8 cellular contexts compared by ENCODE assay signal in the genomic region with DNA sequence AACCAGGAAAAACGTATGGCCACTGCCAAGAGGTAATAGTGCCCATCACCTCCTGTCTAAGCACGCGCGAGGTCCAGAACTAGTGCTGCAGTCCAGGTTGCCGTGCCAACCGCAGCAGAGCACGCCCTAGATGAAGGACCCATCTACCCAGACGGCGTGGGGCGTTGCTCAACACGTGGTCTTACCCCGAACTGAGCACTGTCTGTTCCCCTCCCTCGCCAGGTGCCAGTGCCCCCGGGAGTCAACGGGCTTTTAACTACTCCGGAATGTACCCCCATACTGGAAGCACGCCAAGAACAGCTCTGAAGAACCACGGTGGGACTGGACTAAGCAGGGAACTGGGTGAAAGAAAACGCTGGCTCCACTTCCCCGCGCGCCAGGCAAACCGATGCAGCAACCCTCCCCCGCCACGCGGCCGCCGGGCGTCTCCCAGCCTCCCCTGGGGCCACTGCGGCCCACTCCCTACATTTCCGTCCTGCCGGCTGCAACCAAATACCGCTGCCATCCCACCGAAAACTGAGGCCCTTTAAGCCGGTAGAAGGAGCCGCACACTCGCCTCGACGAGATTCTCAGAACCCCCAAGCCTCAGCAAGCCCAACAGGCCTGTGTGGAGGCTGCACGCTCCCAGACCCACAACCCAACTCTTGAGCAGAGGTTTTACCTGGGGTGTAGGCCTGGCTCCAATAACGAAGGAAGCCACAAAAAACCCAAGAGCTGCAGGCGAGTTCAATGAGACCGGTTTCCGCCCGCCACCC. TPM values are rescaled to one million over a fixed set of nuclear protein-coding genes. Genes with fewer than 3 reads are reported as not detected.
DNase-seq lines count a peak whose midpoint lies in the region; ATAC-seq and TF ChIP-seq lines count a peak whose summit lies in the region.

A gene (minus strand): TSS at position 734 of the 755 bp plus-strand sequence. CDS start 812 bp downstream, outside the sequence.

- peak within 1 kb of the TSS; percentile 98 to 100 for H3K18ac ChIP-seq in mesenchymal stem cell (ENCODE audit: low read depth in 1 of 2, low read length in 2 of 2)

- peak within 1 kb of the TSS; percentile 84 for H2AK5ac ChIP-seq in mesenchymal stem cell (ENCODE audit: low read length, severe bottlenecking)

- peaks cover 52% of the 10 kb centered on the region for H4K20me1 ChIP-seq in DND-41 (ENCODE audit: insufficient read depth, low read length)

- H3K36me3 ChIP-seq in DND-41 (ENCODE audit: insufficient read depth, low read length): peaks cover 53% of the 10 kb centered on the region
- H3K36me3 ChIP-seq in mesenchymal stem cell (ENCODE audit: control insufficient read depth in 1 of 2, insufficient read depth in 2 of 2, low read depth in 1 of 2, low read length in 2 of 2): peaks cover 7 to 46% of the 10 kb centered on the region in 2 experiments

- H3K79me1 ChIP-seq in mesenchymal stem cell (replicated peaks; ENCODE audit: low read length, poor library complexity, severe bottlenecking): peaks cover 10% of the 10 kb centered on the region

- H3K23ac ChIP-seq in mesenchymal stem cell (ENCODE audit: low read length in 2 of 2): peak within 1 kb of the TSS; percentile 37 to 100

- H3K27me3 ChIP-seq in DND-41 (ENCODE audit: insufficient read depth, low read length, poor library complexity): no peaks in the 10 kb centered on the region
- no peaks in the 10 kb centered on the region for H3K27me3 ChIP-seq in mesenchymal stem cell (ENCODE audit: control insufficient read depth in 1 of 2, insufficient read depth in 1 of 2, low read length in 2 of 2)

- peak within 1 kb of the TSS; percentile 100 for H2BK5ac ChIP-seq in mesenchymal stem cell (ENCODE audit: low read depth, low read length, poor library complexity, severe bottlenecking)

- ATAC-seq in DND-41 (ENCODE audit: insufficient read depth, low read depth) (peak; percentile 20), HG02571 (IDR thresholded peaks at IDR 0.05; ENCODE audit: unreplicated experiment) (peak; percentile 19), GM19328 (IDR thresholded peaks at IDR 0.05; ENCODE audit: unreplicated experiment) (no peak)

- peak within 1 kb of the TSS; percentile 100 for H2BK120ac ChIP-seq in mesenchymal stem cell (ENCODE audit: low read depth, low read length)

- H2BK15ac ChIP-seq in mesenchymal stem cell (ENCODE audit: low read depth, poor library complexity, severe bottlenecking): peak within 1 kb of the TSS; percentile 99

- H3K27ac ChIP-seq in DND-41 (ENCODE audit: low read length) (peak within 1 kb of the TSS; percentile 100), mesenchymal stem cell (ENCODE audit: low read length, poor library complexity, severe bottlenecking) (peak within 1 kb of the TSS; percentile 98)

- TF ChIP-seq CTCF in DND-41 (IDR thresholded peaks at IDR 0.05; ENCODE audit: borderline replicate concordance, extremely low read depth, low read length, poor library complexity, severe bottlenecking): no peak

- H3K4ac ChIP-seq in mesenchymal stem cell (ENCODE audit: low read depth in 1 of 2, low read length in 2 of 2): peak within 1 kb of the TSS; percentile 98 to 99

- H3K4me1 ChIP-seq in DND-41 (ENCODE audit: insufficient read depth, low read length): peaks cover 53% of the 10 kb centered on the region
- H3K4me1 ChIP-seq in mesenchymal stem cell (ENCODE audit: control insufficient read depth, insufficient read depth, low read depth, low read length): peaks cover 3% of the 10 kb centered on the region

- DNase-seq in DND-41: peak; percentile 74
- no peak for DNase-seq in NCI-H460 (ENCODE audit: extremely low read depth, low read depth)
- DNase-seq in activated CD8-positive, alpha-beta memory T cell treated with anti-CD3 and anti-CD28 coated beads for 1 hour (ENCODE audit: extremely low read depth in 1 of 2, low read depth in 1 of 2): peak; percentile 31
- peak; percentile 54 for DNase-seq in effector CD8-positive, alpha-beta T cell (lab: John Stamatoyannopoulos, UW)
- DNase-seq in mesenchymal stem cell: peak; percentile 70
- peak; percentile 46 for DNase-seq in stimulated activated CD8-positive, alpha-beta memory T cell treated with anti-CD3 and anti-CD28 coated beads, Interleukin-12 subunit alpha, Interleukin-12 subunit beta, amount 100 ng/mL, for 4 hours (ENCODE audit: low read depth)

- WGBS in mesenchymal stem cell: under 1% methylated on average over 45 of the region's 45 CpGs

- H3K14ac ChIP-seq in mesenchymal stem cell (ENCODE audit: low read length in 2 of 2): peak within 1 kb of the TSS; percentile 88 to 99

- H3K9ac ChIP-seq in DND-41 (ENCODE audit: low read depth, low read length) (peak within 1 kb of the TSS; percentile 100), mesenchymal stem cell (ENCODE audit: low read length) (peak within 1 kb of the TSS; percentile 99)

- H4K91ac ChIP-seq in mesenchymal stem cell (ENCODE audit: low read length): peak within 1 kb of the TSS; percentile 98

- H3K9me3 ChIP-seq in DND-41 (ENCODE audit: insufficient read depth, low read length, severe bottlenecking) (no peaks in the 10 kb centered on the region), mesenchymal stem cell (ENCODE audit: control insufficient read depth, low read length) (no peaks in the 10 kb centered on the region)

- H3K4me2 ChIP-seq in DND-41 (ENCODE audit: insufficient read depth, low read length): peak within 1 kb of the TSS; percentile 81
- peak within 1 kb of the TSS; percentile 95 for H3K4me2 ChIP-seq in mesenchymal stem cell (ENCODE audit: low read length, poor library complexity, severe bottlenecking)

- peak within 1 kb of the TSS; percentile 100 for H4K8ac ChIP-seq in mesenchymal stem cell (ENCODE audit: low read length)

- H2BK12ac ChIP-seq in mesenchymal stem cell (ENCODE audit: low read length in 2 of 2): peak within 1 kb of the TSS in 1 of 2 experiments; percentile 56

- H3K79me2 ChIP-seq in DND-41 (ENCODE audit: insufficient read depth, low read length): peaks cover 92% of the 10 kb centered on the region

- H2AFZ ChIP-seq in DND-41 (ENCODE audit: low read depth, low read length) (peak within 1 kb of the TSS; percentile 71), mesenchymal stem cell (ENCODE audit: low read depth, low read length) (peak within 1 kb of the TSS; percentile 64)

- H3K4me3 ChIP-seq in DND-41 (ENCODE audit: low read depth in 1 of 2, low read length in 2 of 2) (peak within 1 kb of the TSS; percentile 78 to 97), mesenchymal stem cell (ENCODE audit: insufficient read depth in 1 of 2, low read depth in 1 of 2, low read length in 2 of 2) (peak within 1 kb of the TSS; percentile 73 to 97)

RNA-seq across cellular contexts. Expression of the gene that starts here (rescaled TPM):
- 1,170 and 1,176 TPM in 2 replicates for total RNA-seq in NCI-H460 (2014; rRNA removed; shearing (Covaris generic))
- polyA plus RNA-seq in NCI-H460 (2014; cell fraction: nucleus; rRNA removed): 1,029 and 1,131 TPM in 2 replicates
- 888 TPM for polyA plus RNA-seq in mesenchymal stem cell (2013, experiment 1 of 2)
- polyA plus RNA-seq in mesenchymal stem cell (2013, experiment 2 of 2): 894 TPM
